8 cellular contexts compared by ENCODE assay signal in genomic region chr1:110746644-110747259, GRCh38.
A peak's percentile ranks its signal among the peaks of the same experiment; 100 is the strongest.
DNase-seq lines count a peak whose midpoint lies in the region; ATAC-seq and TF ChIP-seq lines count a peak whose summit lies in the region.

No MANE protein-coding gene starts in this region.

- H3K9ac ChIP-seq in neural cell (ENCODE audit: low read length) = no peak overlapping the region

- no peaks in the 10 kb centered on the region for H3K79me2 ChIP-seq in neural cell (replicated peaks; ENCODE audit: insufficient read depth, low read length)

- DNase-seq in A172 (ENCODE audit: low spot score) (peak; percentile 58), HS-27A (ENCODE audit: low read depth) (peak; percentile 8), NCI-H2227 treated with DMSO at 0.1 percent for 48 hours (lab: John Stamatoyannopoulos, UW) (no peak), NCI-H1092 (lab: John Stamatoyannopoulos, UW) (no peak)
- peak; percentile 36 to 44 for DNase-seq in activated CD4-positive, alpha-beta T cell treated with anti-CD3 and anti-CD28 coated beads for 24 hours (ENCODE audit: low read depth in 2 of 2)
- DNase-seq in effector CD8-positive, alpha-beta T cell (lab: John Stamatoyannopoulos, UW) = peak; percentile 33

- H3K36me3 ChIP-seq in neural cell (ENCODE audit: insufficient read depth, low read length) = no peaks in the 10 kb centered on the region

- TF ChIP-seq CTCF in neural cell (IDR thresholded peaks at IDR 0.05; ENCODE audit: poor library complexity, severe bottlenecking) = no peak

- H3K9me2 ChIP-seq in neural cell (ENCODE audit: insufficient read depth, low read length) = no peaks in the 10 kb centered on the region

- peaks cover 11% of the 10 kb centered on the region for H3K27me3 ChIP-seq in neural cell (ENCODE audit: insufficient read depth, low read depth, low read length)

- no peak overlapping the region for H3K27ac ChIP-seq in neural cell (ENCODE audit: low read length)

- TF ChIP-seq RAD21 in neural cell (conservative IDR thresholded peaks at IDR 0.05) = no peak

- ATAC-seq in GM18870 (IDR thresholded peaks at IDR 0.05; ENCODE audit: unreplicated experiment) = no peak

- H3K9me3 ChIP-seq in neural cell (ENCODE audit: low read length) = no peaks in the 10 kb centered on the region

- no peak for TF ChIP-seq EP300 in neural cell (conservative IDR thresholded peaks at IDR 0.05; ENCODE audit: poor library complexity, severe bottlenecking)

- no peaks in the 10 kb centered on the region for H4K20me1 ChIP-seq in neural cell (ENCODE audit: insufficient read depth)

- no peaks in the 10 kb centered on the region for H3F3A ChIP-seq in neural cell (ENCODE audit: insufficient read depth, low read length, poor library complexity, severe bottlenecking)

- H3K4me3 ChIP-seq in neural cell (ENCODE audit: low read length) = no peak overlapping the region

- H3K4me2 ChIP-seq in neural cell (ENCODE audit: low read length) = no peak overlapping the region

- no peak overlapping the region for H2AFZ ChIP-seq in neural cell (ENCODE audit: low read depth, low read length)

TF ChIP-seq in neural cell, 6 proteins besides CTCF, POLR2A, EP300 and RAD21:
- TF ChIP-seq POLR2AphosphoS5 (IDR thresholded peaks at IDR 0.05) = no peak
- peak; percentile 50 for TF ChIP-seq REST (IDR thresholded peaks at IDR 0.05; ENCODE audit: borderline replicate concordance)

Comparison
In these comparisons a context has a peak if more than half of its experiments do, and no peak if none do; other contexts are left out.
1. DNase-seq: peak in A172 (single experiment), HS-27A (single experiment), activated CD4-positive, alpha-beta T cell treated with anti-CD3 and anti-CD28 coated beads for 24 hours (2 of 2) and effector CD8-positive, alpha-beta T cell (single experiment); none in NCI-H2227 treated with DMSO at 0.1 percent for 48 hours (single experiment) and NCI-H1092 (single experiment).